Comparison of ENCODE assay signal across 8 cellular contexts in genomic region chr6:28212510-28213212, GRCh38. TPM values are rescaled to one million over a fixed set of nuclear protein-coding genes. Genes with fewer than 3 reads are reported as not detected.
DNase-seq lines count a peak whose midpoint lies in the region; ATAC-seq and TF ChIP-seq lines count a peak whose summit lies in the region.

No MANE protein-coding gene starts in this region.

- POLR2A ChIA-PET in CD4-positive, alpha-beta T cell (lab: Charles Lee) = no interaction called here

- peak overlapping the region; percentile 28 to 56 for H3K4me3 ChIP-seq in esophagus (ENCODE audit: low read depth in 1 of 2, low read length in 2 of 2)
- H3K4me3 ChIP-seq in neural progenitor cell = peak overlapping the region; percentile 57

- ATAC-seq in HG02678 (IDR thresholded peaks at IDR 0.05; ENCODE audit: unreplicated experiment) = peak; percentile 52
- ATAC-seq in CD4-positive, alpha-beta T cell (ENCODE audit: poor library complexity) = no peak

- peaks cover 27% of the 10 kb centered on the region for H3F3A ChIP-seq in neural progenitor cell (ENCODE audit: low read depth)

- H3K36me3 ChIP-seq in esophagus (ENCODE audit: control insufficient read depth in 2 of 2, insufficient read depth in 2 of 2, low read length in 1 of 2) (no peaks in the 10 kb centered on the region), neural progenitor cell (no peaks in the 10 kb centered on the region)

- H3K4me3 Mint-ChIP-seq in activated CD4-positive, alpha-beta T cell treated with anti-CD3 and anti-CD28 coated beads, Interleukin-2, amount 10 ng/mL, durations not matched to agents 24 days and 14 days = peak overlapping the region; percentile 84
- H3K4me3 Mint-ChIP-seq in neural progenitor cell = peak overlapping the region; percentile 83
- H3K4me3 Mint-ChIP-seq in CD4-positive, alpha-beta T cell = no peak overlapping the region

- H3K9me3 ChIP-seq in esophagus (ENCODE audit: control insufficient read depth in 2 of 2, insufficient read depth in 1 of 2, low read depth in 1 of 2, low read length in 1 of 2) (peaks cover 0 to 4% of the 10 kb centered on the region in 2 donors), neural progenitor cell (ENCODE audit: low read depth) (no peaks in the 10 kb centered on the region)
- no peaks in the 10 kb centered on the region for H3K9me3 ChIP-seq in CD4-positive, alpha-beta T cell (ENCODE audit: control insufficient read depth, low read length)

- H3K27me3 ChIP-seq in esophagus (ENCODE audit: control insufficient read depth in 1 of 2, insufficient read depth in 2 of 2, low read length in 2 of 2) (peaks cover 4 to 13% of the 10 kb centered on the region in 2 donors), neural progenitor cell (peaks cover 88% of the 10 kb centered on the region)
- H3K27me3 ChIP-seq in CD4-positive, alpha-beta T cell (ENCODE audit: control insufficient read depth, insufficient read depth, low read length) = peaks cover 93% of the 10 kb centered on the region

- DNase-seq in activated CD4-positive, alpha-beta T cell treated with anti-CD3 and anti-CD28 coated beads, Interleukin-2, amount 10 ng/mL, durations not matched to agents 24 days and 14 days = peak; percentile 78
- no peak for DNase-seq in activated CD4-positive, alpha-beta T cell treated with anti-CD3 and anti-CD28 coated beads for 4 hours
- peak; percentile 39 for DNase-seq in NCI-H2081 treated with DMSO at 0.1 percent for 48 hours (lab: John Stamatoyannopoulos, UW)
- peak; percentile 78 for DNase-seq in neural progenitor cell (ENCODE audit: low spot score)
- no peak for DNase-seq in CD4-positive, alpha-beta T cell

- H3K27ac ChIP-seq in VCaP (peak overlapping the region; percentile 58), esophagus (ENCODE audit: low read depth in 2 of 2, low read length in 1 of 2) (peak overlapping the region; percentile 38 to 64), neural progenitor cell (no peak overlapping the region)
- no peak overlapping the region for H3K27ac ChIP-seq in CD4-positive, alpha-beta T cell (ENCODE audit: low read depth, low read length)

- H3K36me3 Mint-ChIP-seq in activated CD4-positive, alpha-beta T cell treated with anti-CD3 and anti-CD28 coated beads, Interleukin-2, amount 10 ng/mL, durations not matched to agents 24 days and 14 days (ENCODE audit: low read depth) = no peaks in the 10 kb centered on the region
- H3K36me3 Mint-ChIP-seq in neural progenitor cell = no peaks in the 10 kb centered on the region
- no peaks in the 10 kb centered on the region for H3K36me3 Mint-ChIP-seq in CD4-positive, alpha-beta T cell (ENCODE audit: low read depth)

- peaks cover 6% of the 10 kb centered on the region for H3K9me3 Mint-ChIP-seq in activated CD4-positive, alpha-beta T cell treated with anti-CD3 and anti-CD28 coated beads, Interleukin-2, amount 10 ng/mL, durations not matched to agents 24 days and 14 days
- peaks cover 3% of the 10 kb centered on the region for H3K9me3 Mint-ChIP-seq in neural progenitor cell
- no peaks in the 10 kb centered on the region for H3K9me3 Mint-ChIP-seq in CD4-positive, alpha-beta T cell

- H3K27me3 Mint-ChIP-seq in activated CD4-positive, alpha-beta T cell treated with anti-CD3 and anti-CD28 coated beads, Interleukin-2, amount 10 ng/mL, durations not matched to agents 24 days and 14 days = peaks cover 79% of the 10 kb centered on the region
- H3K27me3 Mint-ChIP-seq in neural progenitor cell (ENCODE audit: insufficient read depth, low read depth) = peaks cover 50% of the 10 kb centered on the region
- H3K27me3 Mint-ChIP-seq in CD4-positive, alpha-beta T cell = peaks cover 96% of the 10 kb centered on the region

- H2AFZ ChIP-seq in neural progenitor cell (replicated peaks) = peak overlapping the region; percentile 78

- peak overlapping the region; percentile 39 for H3K27ac Mint-ChIP-seq in activated CD4-positive, alpha-beta T cell treated with anti-CD3 and anti-CD28 coated beads, Interleukin-2, amount 10 ng/mL, durations not matched to agents 24 days and 14 days
- peak overlapping the region; percentile 9 for H3K27ac Mint-ChIP-seq in neural progenitor cell
- H3K27ac Mint-ChIP-seq in CD4-positive, alpha-beta T cell = no peak overlapping the region

- H4K20me1 ChIP-seq in neural progenitor cell (ENCODE audit: low read depth) = no peaks in the 10 kb centered on the region

- H3K79me2 ChIP-seq in neural progenitor cell (ENCODE audit: low read depth) = no peaks in the 10 kb centered on the region

- 2% methylated on average over 21 of the region's 21 CpGs for WGBS in esophagus, 2 donors

- H3K4me1 ChIP-seq in esophagus (ENCODE audit: control insufficient read depth in 2 of 2, insufficient read depth in 2 of 2, low read length in 1 of 2) (peaks cover 0 to 3% of the 10 kb centered on the region in 2 donors), neural progenitor cell (peaks cover 14% of the 10 kb centered on the region)

- H3K4me1 Mint-ChIP-seq in activated CD4-positive, alpha-beta T cell treated with anti-CD3 and anti-CD28 coated beads, Interleukin-2, amount 10 ng/mL, durations not matched to agents 24 days and 14 days = peaks cover 22% of the 10 kb centered on the region
- peaks cover 21% of the 10 kb centered on the region for H3K4me1 Mint-ChIP-seq in neural progenitor cell
- H3K4me1 Mint-ChIP-seq in CD4-positive, alpha-beta T cell (ENCODE audit: low read depth) = peaks cover 15% of the 10 kb centered on the region

- CTCF ChIA-PET in CD4-positive, alpha-beta T cell (lab: Charles Lee) = interaction anchor here (1.1 kb wide), 1 partner anchor 8 kb away, joined by 5 read pairs; no protein-coding TSS in a partner anchor

- no peak overlapping the region for H3K9ac ChIP-seq in neural progenitor cell

- peak overlapping the region; percentile 84 for H3K4me2 ChIP-seq in neural progenitor cell

- peak; percentile 70 for TF ChIP-seq CTCF in VCaP (conservative IDR thresholded peaks at IDR 0.05)
- no peak for TF ChIP-seq CTCF in neural progenitor cell (IDR thresholded peaks at IDR 0.05)
- TF ChIP-seq CTCF in CD4-positive, alpha-beta T cell (IDR thresholded peaks at IDR 0.05) = no peak

- intact Hi-C loops in activated CD4-positive, alpha-beta T cell treated with anti-CD3 and anti-CD28 coated beads, Interleukin-2, amount 10 ng/mL, durations not matched to agents 24 days and 14 days (cut with micrococcal nuclease) = loop anchor here (5.0 to 10.0 kb wide), 2 partner anchors 70 to 308 kb away; partner anchors contain the start of gene ZKSCAN8
- intact Hi-C loops in CD4-positive, alpha-beta T cell (cut with DNase I, micrococcal nuclease) = no loop called here

RNA-seq across cellular contexts. Expression of gene ZSCAN9, which starts 12.4 kb away (rescaled TPM):
- total RNA-seq in activated CD4-positive, alpha-beta T cell treated with anti-CD3 and anti-CD28 coated beads, Interleukin-2, amount 10 ng/mL, durations not matched to agents 24 days and 14 days = 5.2 and 6.3 TPM in 2 replicates
- polyA plus RNA-seq in esophagus = 1 to 10 TPM; 4.4 to 5.5 TPM
- total RNA-seq in neural progenitor cell (ENCODE audit: low replicate concordance) = 34.6 and 34.7 TPM in 2 replicates
- total RNA-seq in CD4-positive, alpha-beta T cell = under 1 TPM; 0.85 to 0.89 TPM

RNA-seq across cellular contexts. Expression of gene ZKSCAN4, which starts 39.4 kb away (rescaled TPM):
- 3.8 and 4.9 TPM in 2 replicates for total RNA-seq in activated CD4-positive, alpha-beta T cell treated with anti-CD3 and anti-CD28 coated beads, Interleukin-2, amount 10 ng/mL, durations not matched to agents 24 days and 14 days
- polyA plus RNA-seq in esophagus = 1 to 10 TPM; 1.8 to 2.3 TPM
- total RNA-seq in neural progenitor cell (ENCODE audit: low replicate concordance) = 5.9 and 9.8 TPM in 2 replicates
- 1 to 10 TPM in 1 of 2 experiments, under 1 TPM in 1; 0.84 to 1.6 TPM for total RNA-seq in CD4-positive, alpha-beta T cell

RNA-seq across cellular contexts. Expression of gene NKAPL, which starts 46.4 kb away (rescaled TPM):
- total RNA-seq in activated CD4-positive, alpha-beta T cell treated with anti-CD3 and anti-CD28 coated beads, Interleukin-2, amount 10 ng/mL, durations not matched to agents 24 days and 14 days = not detected in 2 replicates
- under 1 TPM; 0.53 to 0.85 TPM for polyA plus RNA-seq in esophagus
- total RNA-seq in neural progenitor cell (ENCODE audit: low replicate concordance) = not detected in 2 replicates
- not detected for total RNA-seq in CD4-positive, alpha-beta T cell

RNA-seq across cellular contexts. Expression of gene ZSCAN26, which starts 54.3 kb away (rescaled TPM):
- 5.9 and 7.7 TPM in 2 replicates for total RNA-seq in activated CD4-positive, alpha-beta T cell treated with anti-CD3 and anti-CD28 coated beads, Interleukin-2, amount 10 ng/mL, durations not matched to agents 24 days and 14 days
- polyA plus RNA-seq in esophagus = 1 to 10 TPM; 3.6 to 4.7 TPM
- 36.8 and 40.5 TPM in 2 replicates for total RNA-seq in neural progenitor cell (ENCODE audit: low replicate concordance)
- total RNA-seq in CD4-positive, alpha-beta T cell = 1 to 10 TPM; 6.2 to 8.0 TPM

Comparison
In these comparisons a context has a peak if more than half of its experiments do, and no peak if none do; other contexts are left out.
1. DNase-seq: peak in activated CD4-positive, alpha-beta T cell treated with anti-CD3 and anti-CD28 coated beads, Interleukin-2, amount 10 ng/mL, durations not matched to agents 24 days and 14 days (single experiment), NCI-H2081 treated with DMSO at 0.1 percent for 48 hours (single experiment) and neural progenitor cell (single experiment); none in activated CD4-positive, alpha-beta T cell treated with anti-CD3 and anti-CD28 coated beads for 4 hours (0 of 2) and CD4-positive, alpha-beta T cell (0 of 10).
2. H3K27ac ChIP-seq: peak in VCaP (single experiment) and esophagus (2 of 2); none in neural progenitor cell (single experiment) and CD4-positive, alpha-beta T cell (single experiment).